In the genomic region with DNA sequence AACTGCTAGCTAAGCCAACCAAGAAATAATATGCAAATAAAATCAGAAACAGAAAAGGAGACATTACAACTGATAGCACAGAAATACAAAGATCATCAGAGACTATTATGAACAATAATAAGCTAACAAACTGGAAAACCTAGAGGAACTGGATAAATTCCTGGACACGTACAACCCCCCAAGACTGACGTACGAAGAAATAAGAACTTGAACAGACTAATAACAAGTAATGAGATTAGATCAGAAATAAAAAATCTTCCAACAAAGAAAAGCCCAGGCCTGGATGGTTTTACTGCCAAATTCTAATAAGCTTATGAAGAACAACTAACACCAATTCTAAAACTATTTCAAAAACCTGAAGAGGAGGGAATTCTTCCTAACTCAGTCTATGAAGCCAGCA, we compare ENCODE assay signal across 30 cellular contexts.
"Had no signal": no experiment of that assay in that cellular context is flagged by ENCODE, and none has a peak within 500 bp of the region (broad histone marks: within the 10 kb centered on the region; RNA-seq: fewer than 3 reads in every experiment).

No MANE protein-coding gene starts in this region.

- H3K27me3 ChIP-seq: brain microvascular endothelial cell, esophagus squamous epithelium had no signal

- ATAC-seq: activated CD4-positive, CD25-positive, alpha-beta regulatory T cell treated with anti-CD3 and anti-CD28 coated beads, Interleukin-2, amount 50 U/mL, for 24 hours; activated CD8-positive, alpha-beta T cell treated with anti-CD3 and anti-CD28 coated beads for 36 hours; activated T-cell treated with anti-CD3 and anti-CD28 coated beads, Interleukin-2, amount 50 U/mL, for 4 hours; activated T-helper 17 cell treated with anti-CD3 and anti-CD28 coated beads, Interleukin-2, amount 50 U/mL, for 72 hours; effector memory CD8-positive, alpha-beta T cell; T-helper 17 cell had no signal

- H3K36me3 ChIP-seq: brain microvascular endothelial cell, WERI-Rb-1 had no signal

- H3K4me3 ChIP-seq: esophagus squamous epithelium had no signal

- FAIRE-seq: astrocyte, bronchial epithelial cell, colon had no signal

- H3K9me3 ChIP-seq: esophagus squamous epithelium had no signal

- H3K27ac ChIP-seq: brain microvascular endothelial cell, epithelial cell of prostate, esophagus squamous epithelium, WERI-Rb-1 had no signal

- DNase-seq: activated B cell treated with CpG ODN at 0.5 μM for 24 hours; activated CD4-positive, alpha-beta T cell treated with anti-CD3 and anti-CD28 coated beads for 48 hours; activated CD4-positive, alpha-beta T cell treated with anti-CD3 and anti-CD28 coated beads, Interleukin-2, amount 50 U/mL, for 1 hour; activated CD4-positive, alpha-beta T cell treated with anti-CD3 and anti-CD28 coated beads, Interleukin-2, amount 50 U/mL, for 48 hours; activated CD8-positive, alpha-beta memory T cell treated with anti-CD3 and anti-CD28 coated beads for 24 hours; activated CD8-positive, alpha-beta T cell treated with anti-CD3 and anti-CD28 coated beads for 36 hours; activated effector memory CD4-positive, alpha-beta T cell treated with Interleukin-2 at 50 U/mL for 16 hours; activated gamma-delta T cell treated with Interleukin-2 at 50 U/mL for 16 hours; activated naive CD4-positive, alpha-beta T cell treated with anti-CD3 and anti-CD28 coated beads, Interleukin-2, amount 50 U/mL, for 16 hours; activated naive CD4-positive, alpha-beta T cell treated with Interleukin-2 at 50 U/mL for 16 hours; activated T-cell treated with anti-CD3 and anti-CD28 coated beads, Interleukin-2, amount 50 U/mL, for 4 hours; amniotic stem cell; anterior cingulate cortex; brain microvascular endothelial cell; caudate nucleus; cortex of kidney; dermis blood vessel endothelial cell; effector CD4-positive, alpha-beta T cell; effector memory CD8-positive, alpha-beta T cell; esophagus squamous epithelium; T-helper 1 cell; T-helper 17 cell; T1000; WERI-Rb-1 had no signal
